ENCODE assay signal across 9 cellular contexts in genomic region chr15:89333011-89333860, GRCh38. TPM values are rescaled to one million over a fixed set of nuclear protein-coding genes. Genes with fewer than 3 reads are reported as not detected.
DNase-seq lines count a peak whose midpoint lies in the region; ATAC-seq, FAIRE-seq and TF ChIP-seq lines count a peak whose summit lies in the region.
"Had no signal": no experiment of that assay in that cellular context is flagged by ENCODE, and none has a peak within 500 bp of the region (broad histone marks: within the 10 kb centered on the region; RNA-seq: fewer than 3 reads in every experiment).

No MANE protein-coding gene starts in this region.

- DNase-seq in SK-N-SH (no peak), frontal cortex (ENCODE audit: low spot score in 2 of 2) (no peak), NOMO-1 treated with DMSO at 0.1 percent for 48 hours (lab: John Stamatoyannopoulos, UW; ENCODE audit: unreplicated experiment) (no peak)
- DNase-seq in activated CD8-positive, alpha-beta T cell treated with anti-CD3 and anti-CD28 coated beads for 36 hours: no peak
- DNase-seq in stimulated activated naive B cell treated with anti-CD40 and anti-IgM and Interleukin-4, amounts not matched to agents 10 μg/mL and 1 μg/mL and 100 μg/mL, for 72 hours: no peak

- no peak for TF ChIP-seq RAD21 in SK-N-SH (IDR thresholded peaks at IDR 0.05; ENCODE audit: low read length)

- intact Hi-C loops in activated CD8-positive, alpha-beta T cell treated with anti-CD3 and anti-CD28 coated beads for 36 hours (cut with micrococcal nuclease): no loop called here

- peaks cover 2% of the 10 kb centered on the region for H3K27me3 Mint-ChIP-seq in activated CD8-positive, alpha-beta T cell treated with anti-CD3 and anti-CD28 coated beads for 36 hours
- H3K27me3 Mint-ChIP-seq in stimulated activated naive B cell treated with anti-CD40 and anti-IgM and Interleukin-4, amounts not matched to agents 10 μg/mL and 1 μg/mL and 100 μg/mL, for 72 hours: peaks cover 7 to 8% of the 10 kb centered on the region in 2 donors

- no peaks in the 10 kb centered on the region for H3K27me3 ChIP-seq in SK-N-SH (ENCODE audit: insufficient read depth)
- H3K27me3 ChIP-seq in iPS-15b (ENCODE audit: control insufficient read depth, insufficient read depth, low read length): peaks cover 9% of the 10 kb centered on the region
- H3K27me3 ChIP-seq: adrenal gland had no signal

- H3K4me1 Mint-ChIP-seq in activated CD8-positive, alpha-beta T cell treated with anti-CD3 and anti-CD28 coated beads for 36 hours (ENCODE audit: low read depth): peaks cover 67% of the 10 kb centered on the region
- H3K4me1 Mint-ChIP-seq in stimulated activated naive B cell treated with anti-CD40 and anti-IgM and Interleukin-4, amounts not matched to agents 10 μg/mL and 1 μg/mL and 100 μg/mL, for 72 hours: peaks cover 38 to 57% of the 10 kb centered on the region in 2 donors

- H3K4me2 ChIP-seq in SK-N-SH: peak overlapping the region; percentile 83

- H3K27ac Mint-ChIP-seq in activated CD8-positive, alpha-beta T cell treated with anti-CD3 and anti-CD28 coated beads for 36 hours: peak overlapping the region; percentile 78
- peak overlapping the region; percentile 88 for H3K27ac Mint-ChIP-seq in stimulated activated naive B cell treated with anti-CD40 and anti-IgM and Interleukin-4, amounts not matched to agents 10 μg/mL and 1 μg/mL and 100 μg/mL, for 72 hours

- H3K27ac ChIP-seq in SK-N-SH (ENCODE audit: low read depth in 2 of 2, low read length in 1 of 2): no peak overlapping the region; a peak in 1 of 4 replicates

- H3K4me3 ChIP-seq in SK-N-SH (ENCODE audit: low read depth in 2 of 2, low read length in 1 of 2) (peak overlapping the region; percentile 80 to 87), iPS-15b (ENCODE audit: low read depth, low read length) (peak overlapping the region; percentile 84)

- H3K9me3 ChIP-seq in SK-N-SH: no peaks in the 10 kb centered on the region
- no peaks in the 10 kb centered on the region for H3K9me3 ChIP-seq in iPS-15b (ENCODE audit: control insufficient read depth, insufficient read depth, low read length)
- H3K9me3 ChIP-seq: adrenal gland had no signal

- peaks cover 55% of the 10 kb centered on the region for H4K20me1 ChIP-seq in SK-N-SH (ENCODE audit: insufficient read depth)

- no peak for FAIRE-seq in frontal cortex (lab: Jason Lieb, UNC)

- no peak overlapping the region for H2AFZ ChIP-seq in SK-N-SH (ENCODE audit: low read depth)

- 88% methylated on average over 16 of the region's 57 CpGs for WGBS in SK-N-SH (ENCODE audit: low lambda C conversion rate)

- H3K9ac ChIP-seq in SK-N-SH: peak overlapping the region; percentile 88
- H3K9ac ChIP-seq in iPS-15b (ENCODE audit: low read depth, low read length): no peak overlapping the region

- ATAC-seq in SK-N-SH treated with all-trans-retinoic acid at 6 μM for 48 hours (no peak), HG03135 (IDR thresholded peaks at IDR 0.05; ENCODE audit: unreplicated experiment) (no peak)
- ATAC-seq in activated CD8-positive, alpha-beta T cell treated with anti-CD3 and anti-CD28 coated beads for 36 hours: no peak
- ATAC-seq in stimulated activated naive B cell treated with anti-CD40 and anti-IgM and Interleukin-4, amounts not matched to agents 10 μg/mL and 1 μg/mL and 100 μg/mL, for 72 hours (replicated peaks): no peak

- H3K36me3 ChIP-seq in SK-N-SH (replicated peaks in 1 of 2; ENCODE audit: control insufficient read depth in 1 of 2, insufficient read depth in 2 of 2, low read length in 1 of 2): peaks cover 36 to 48% of the 10 kb centered on the region in 2 experiments
- peaks cover 43% of the 10 kb centered on the region for H3K36me3 ChIP-seq in iPS-15b (ENCODE audit: control insufficient read depth, insufficient read depth, low read length)

- H3K4me1 ChIP-seq in SK-N-SH (ENCODE audit: control insufficient read depth in 1 of 2, insufficient read depth in 2 of 2, low read depth in 1 of 2, low read length in 1 of 2) (peaks cover 18 to 54% of the 10 kb centered on the region in 2 experiments), iPS-15b (ENCODE audit: control insufficient read depth, insufficient read depth, low read length) (peaks cover 5% of the 10 kb centered on the region)

- TF ChIP-seq CTCF in SK-N-SH (IDR thresholded peaks at IDR 0.05): no peak
- TF ChIP-seq CTCF in activated CD8-positive, alpha-beta T cell treated with anti-CD3 and anti-CD28 coated beads for 36 hours (IDR thresholded peaks at IDR 0.05): no peak

- peak overlapping the region; percentile 78 for H3K4me3 Mint-ChIP-seq in activated CD8-positive, alpha-beta T cell treated with anti-CD3 and anti-CD28 coated beads for 36 hours
- peak overlapping the region; percentile 87 to 93 for H3K4me3 Mint-ChIP-seq in stimulated activated naive B cell treated with anti-CD40 and anti-IgM and Interleukin-4, amounts not matched to agents 10 μg/mL and 1 μg/mL and 100 μg/mL, for 72 hours

- CTCF ChIA-PET in SK-N-SH (lab: Yijun Ruan, JAX): interaction anchor here (0.6 to 2.7 kb wide), 14 partner anchors 9 to 126 kb away, joined by 3 to 16 read pairs (median 4); no protein-coding TSS in a partner anchor
- CTCF ChIA-PET in activated CD8-positive, alpha-beta T cell treated with anti-CD3 and anti-CD28 coated beads for 36 hours (lab: Charles Lee): interaction anchor here (0.7 to 12.7 kb wide), 8 partner anchors 9 to 126 kb away, joined by 3 to 116 read pairs (median 4); no protein-coding TSS in a partner anchor

- peaks cover 61% of the 10 kb centered on the region for H3K79me2 ChIP-seq in SK-N-SH (ENCODE audit: insufficient read depth)

- H3F3A ChIP-seq in SK-N-SH (replicated peaks; ENCODE audit: insufficient read depth): peaks cover 7% of the 10 kb centered on the region

- no peaks in the 10 kb centered on the region for H3K9me2 ChIP-seq in SK-N-SH

- H3K9me3 Mint-ChIP-seq in activated CD8-positive, alpha-beta T cell treated with anti-CD3 and anti-CD28 coated beads for 36 hours: no peaks in the 10 kb centered on the region
- H3K9me3 Mint-ChIP-seq in stimulated activated naive B cell treated with anti-CD40 and anti-IgM and Interleukin-4, amounts not matched to agents 10 μg/mL and 1 μg/mL and 100 μg/mL, for 72 hours: peaks cover 2 to 4% of the 10 kb centered on the region in 2 donors

- no peak for TF ChIP-seq EP300 in SK-N-SH (IDR thresholded peaks at IDR 0.05; ENCODE audit: borderline replicate concordance in 1 of 2, low read depth in 1 of 2, low read length in 1 of 2)

- peaks cover 52% of the 10 kb centered on the region for H3K36me3 Mint-ChIP-seq in activated CD8-positive, alpha-beta T cell treated with anti-CD3 and anti-CD28 coated beads for 36 hours (ENCODE audit: low read depth)
- H3K36me3 Mint-ChIP-seq in stimulated activated naive B cell treated with anti-CD40 and anti-IgM and Interleukin-4, amounts not matched to agents 10 μg/mL and 1 μg/mL and 100 μg/mL, for 72 hours: peaks cover 35 to 45% of the 10 kb centered on the region in 2 donors

- POLR2A ChIA-PET in SK-N-SH (lab: Yijun Ruan, JAX): no interaction called here
- POLR2A ChIA-PET in activated CD8-positive, alpha-beta T cell treated with anti-CD3 and anti-CD28 coated beads for 36 hours (lab: Charles Lee): interaction anchor here (0.8 to 11.7 kb wide), 4 partner anchors 14 to 88 kb away, joined by 3 to 128 read pairs (median 4); no protein-coding TSS in a partner anchor

TF ChIP-seq in SK-N-SH, 30 proteins besides CTCF, POLR2A, EP300 and RAD21 (continues in another document):
- TF ChIP-seq GATA2 (CRISPR knock-in tag; IDR thresholded peaks at IDR 0.05): no peak
- no peak for TF ChIP-seq MAX (IDR thresholded peaks at IDR 0.05; ENCODE audit: low read depth)
- TF ChIP-seq TAF1 (IDR thresholded peaks at IDR 0.05; ENCODE audit: borderline replicate concordance, low read depth, low read length): no peak
- TF ChIP-seq MEF2A (IDR thresholded peaks at IDR 0.05; ENCODE audit: borderline replicate concordance, low read depth): no peak

TF ChIP-seq in SK-N-SH treated with all-trans-retinoic acid at 6 μM for 48 hours, 23 proteins besides CTCF, POLR2A, EP300 and RAD21:
- TF ChIP-seq BACH2 (CRISPR knock-in tag; IDR thresholded peaks at IDR 0.05; ENCODE audit: borderline replicate concordance) (no peak), CSDC2 (CRISPR knock-in tag; IDR thresholded peaks at IDR 0.05) (no peak), ZNF70 (CRISPR knock-in tag; IDR thresholded peaks at IDR 0.05) (no peak), TCF4 (CRISPR knock-in tag; IDR thresholded peaks at IDR 0.05; ENCODE audit: borderline replicate concordance) (no peak), GLIS3 (CRISPR knock-in tag; IDR thresholded peaks at IDR 0.05) (no peak), ARNTL (CRISPR knock-in tag; IDR thresholded peaks at IDR 0.05; ENCODE audit: borderline replicate concordance, low read depth) (no peak), CREB5 (CRISPR knock-in tag; IDR thresholded peaks at IDR 0.05; ENCODE audit: low read depth) (no peak)

RNA-seq across cellular contexts. Expression of gene POLG, which starts 1.4 kb away (rescaled TPM):
- polyA plus RNA-seq in SK-N-SH (2012; rRNA removed): 24.9 and 25.1 TPM in 2 replicates
- polyA plus RNA-seq in SK-N-SH (2012; cell fraction: cytosol; rRNA removed): 13.4 and 18.8 TPM in 2 replicates
- polyA plus RNA-seq in SK-N-SH (2012; cell fraction: nucleus; rRNA removed): 145 and 160 TPM in 2 replicates
- 100 to 1,000 TPM; 101 to 106 TPM for total RNA-seq in activated CD8-positive, alpha-beta T cell treated with anti-CD3 and anti-CD28 coated beads for 36 hours
- total RNA-seq in frontal cortex: 39.1 TPM
